ENCODE assay signal across 28 cellular contexts in the genomic region with DNA sequence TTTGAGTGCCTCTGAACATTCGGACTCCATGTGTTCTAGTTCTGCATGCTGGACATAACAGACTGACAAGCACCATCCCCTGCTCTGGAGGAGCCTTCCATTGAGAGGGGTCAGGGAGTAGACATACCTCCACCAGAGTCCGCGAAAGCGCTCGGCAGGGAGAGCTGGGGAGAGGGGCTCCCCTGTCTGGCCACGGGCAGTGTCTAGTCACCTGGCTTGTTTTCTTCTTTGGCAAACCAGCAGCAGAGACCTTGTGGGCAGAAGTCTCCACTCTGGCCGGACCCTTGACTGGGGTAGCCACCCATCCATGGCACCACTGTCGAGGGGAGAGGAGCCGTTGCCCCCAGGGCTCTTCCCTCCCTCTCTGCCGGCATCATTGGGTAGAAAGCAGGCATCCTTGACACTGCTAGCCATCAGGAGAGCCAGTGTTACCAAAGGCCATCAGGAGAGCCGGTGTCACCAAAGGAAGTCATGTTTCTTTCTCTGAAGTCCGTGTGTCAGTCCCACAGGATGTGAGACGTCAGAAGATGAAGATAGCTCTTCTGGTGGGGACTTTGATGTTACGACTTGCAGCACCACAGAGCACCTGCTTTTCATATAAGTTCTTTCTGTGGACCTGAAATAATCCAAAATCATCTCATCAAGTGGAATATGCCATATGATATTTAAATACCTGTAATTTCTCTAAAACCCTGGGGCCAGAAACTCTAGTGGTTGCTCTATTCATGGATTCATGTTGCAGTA.
A peak's percentile ranks its signal among the peaks of the same experiment; 100 is the strongest.
DNase-seq lines count a peak whose midpoint lies in the region; ATAC-seq and TF ChIP-seq lines count a peak whose summit lies in the region.
"Had no signal": no experiment of that assay in that cellular context is flagged by ENCODE, and none has a peak within 500 bp of the region (broad histone marks: within the 10 kb centered on the region; RNA-seq: fewer than 3 reads in every experiment).

No MANE protein-coding gene starts in this region.

- no peaks in the 10 kb centered on the region for H3K27me3 ChIP-seq in DND-41 (ENCODE audit: insufficient read depth, low read length, poor library complexity)
- H3K27me3 ChIP-seq in upper lobe of left lung = no peaks in the 10 kb centered on the region
- H3K27me3 ChIP-seq in smooth muscle cell (ENCODE audit: low read depth) = no peaks in the 10 kb centered on the region
- H3K27me3 ChIP-seq: ascending aorta, cardiac muscle cell, esophagus muscularis mucosa, foreskin keratinocyte, heart left ventricle, sigmoid colon, thyroid gland had no signal

- no peak overlapping the region for H3K9ac ChIP-seq in DND-41 (ENCODE audit: low read depth, low read length)
- no peak overlapping the region for H3K9ac ChIP-seq in smooth muscle cell (ENCODE audit: low read depth)

- ATAC-seq in DND-41 (ENCODE audit: insufficient read depth, low read depth) = 0 out of 3 replicates have a peak, but pooled peaks have one; percentile 42
- ATAC-seq in activated CD8-positive, alpha-beta T cell treated with anti-CD3 and anti-CD28 coated beads for 36 hours = peak; percentile 17
- ATAC-seq in sciatic nerve = no peak
- no peak for ATAC-seq in upper lobe of left lung (ENCODE audit: low FRiP score in 2 of 2)
- ATAC-seq: activated CD8-positive, alpha-beta memory T cell treated with anti-CD3 and anti-CD28 coated beads, Interleukin-2, amount 10 ng/mL, durations not matched to agents 7 days and 5 days; foreskin keratinocyte had no signal

- no peaks in the 10 kb centered on the region for H3K9me3 Mint-ChIP-seq in activated naive CD4-positive, alpha-beta T cell treated with anti-CD3 and anti-CD28 coated beads, Interleukin-2, amount 50 U/mL, for 24 hours
- peaks cover 5% of the 10 kb centered on the region for H3K9me3 Mint-ChIP-seq in activated CD8-positive, alpha-beta T cell treated with anti-CD3 and anti-CD28 coated beads for 36 hours
- H3K9me3 Mint-ChIP-seq: stimulated activated naive CD8-positive, alpha-beta T cell treated with anti-CD3 and anti-CD28 coated beads, Interleukin-15, Interleukin-2, amounts not matched to agents 100 ng/mL and 50 ng/mL, for 24 hours had no signal

- H3K27ac ChIP-seq in DND-41 (ENCODE audit: low read length) = no peak overlapping the region
- no peak overlapping the region for H3K27ac ChIP-seq in upper lobe of left lung
- H3K27ac ChIP-seq in smooth muscle cell (ENCODE audit: low read depth) = no peak overlapping the region
- H3K27ac ChIP-seq: ascending aorta, cardiac muscle cell, esophagus muscularis mucosa, foreskin keratinocyte, heart left ventricle, sigmoid colon, thyroid gland had no signal

- H3K4me2 ChIP-seq in DND-41 (ENCODE audit: insufficient read depth, low read length) = no peak overlapping the region
- no peak overlapping the region for H3K4me2 ChIP-seq in smooth muscle cell

- no peaks in the 10 kb centered on the region for H3K36me3 ChIP-seq in DND-41 (ENCODE audit: insufficient read depth, low read length)
- peaks cover 0 to 6% (median 0%) of the 10 kb centered on the region in 4 donors for H3K36me3 ChIP-seq in upper lobe of left lung
- H3K36me3 ChIP-seq in smooth muscle cell (ENCODE audit: low read depth) = no peaks in the 10 kb centered on the region
- H3K36me3 ChIP-seq: ascending aorta, cardiac muscle cell, HAP-1, sigmoid colon, thyroid gland had no signal

- peak overlapping the region; percentile 23 for H3K27ac Mint-ChIP-seq in activated naive CD4-positive, alpha-beta T cell treated with anti-CD3 and anti-CD28 coated beads, Interleukin-2, amount 50 U/mL, for 24 hours
- peak overlapping the region; percentile 25 for H3K27ac Mint-ChIP-seq in activated CD8-positive, alpha-beta T cell treated with anti-CD3 and anti-CD28 coated beads for 36 hours
- H3K27ac Mint-ChIP-seq: activated CD8-positive, alpha-beta memory T cell treated with anti-CD3 and anti-CD28 coated beads, Interleukin-2, amount 10 ng/mL, durations not matched to agents 7 days and 5 days; activated naive CD8-positive, alpha-beta T cell; activated T-helper 1 cell treated with anti-CD3 and anti-CD28 coated beads, Interleukin-12 subunit alpha, Interleukin-12 subunit beta, Interleukin-2, Interleukin-4 antibody, amounts not matched to agents 30 ng/mL and 10 ng/mL and 1 ng/mL, durations not matched to agents 14 hours and 24 hours and 36 hours; progenitor cell of endocrine pancreas; stimulated activated naive CD8-positive, alpha-beta T cell treated with anti-CD3 and anti-CD28 coated beads, Interleukin-15, Interleukin-2, amounts not matched to agents 100 ng/mL and 50 ng/mL, for 24 hours had no signal

- peaks cover 11% of the 10 kb centered on the region for H3K36me3 Mint-ChIP-seq in activated naive CD4-positive, alpha-beta T cell treated with anti-CD3 and anti-CD28 coated beads, Interleukin-2, amount 50 U/mL, for 24 hours
- H3K36me3 Mint-ChIP-seq in activated CD8-positive, alpha-beta T cell treated with anti-CD3 and anti-CD28 coated beads for 36 hours (ENCODE audit: low read depth) = peaks cover 14% of the 10 kb centered on the region

- H3K79me2 ChIP-seq in DND-41 (ENCODE audit: insufficient read depth, low read length) (peaks cover 9% of the 10 kb centered on the region), smooth muscle cell (ENCODE audit: low read depth) (no peaks in the 10 kb centered on the region)

- no peak for TF ChIP-seq POLR2A in upper lobe of left lung (IDR thresholded peaks at IDR 0.05)

- intact Hi-C loops in activated CD8-positive, alpha-beta T cell treated with anti-CD3 and anti-CD28 coated beads for 36 hours (cut with micrococcal nuclease) = no loop called here
- intact Hi-C loops in sciatic nerve (cut with DNase I) = no loop called here

- no peak overlapping the region for H3K4me3 ChIP-seq in DND-41 (ENCODE audit: low read depth in 1 of 2, low read length in 2 of 2)
- no peak overlapping the region for H3K4me3 ChIP-seq in upper lobe of left lung
- H3K4me3 ChIP-seq in smooth muscle cell = no peak overlapping the region
- H3K4me3 ChIP-seq: ascending aorta, cardiac muscle cell, esophagus muscularis mucosa, HAP-1, heart left ventricle, lung, sigmoid colon, thyroid gland had no signal

- CTCF ChIA-PET in activated CD8-positive, alpha-beta T cell treated with anti-CD3 and anti-CD28 coated beads for 36 hours (lab: Charles Lee) = no interaction called here

- H3K4me1 ChIP-seq in DND-41 (ENCODE audit: insufficient read depth, low read length) (no peaks in the 10 kb centered on the region), upper lobe of left lung (no peaks in the 10 kb centered on the region), smooth muscle cell (ENCODE audit: low read depth) (peaks cover 6% of the 10 kb centered on the region)
- H3K4me1 ChIP-seq: ascending aorta, esophagus muscularis mucosa, foreskin keratinocyte, heart left ventricle, sigmoid colon, thyroid gland had no signal

- H3F3A ChIP-seq in smooth muscle cell (ENCODE audit: low read depth) = no peaks in the 10 kb centered on the region

- H3K4me1 Mint-ChIP-seq in activated naive CD4-positive, alpha-beta T cell treated with anti-CD3 and anti-CD28 coated beads, Interleukin-2, amount 50 U/mL, for 24 hours = peaks cover 33% of the 10 kb centered on the region
- H3K4me1 Mint-ChIP-seq in activated CD8-positive, alpha-beta T cell treated with anti-CD3 and anti-CD28 coated beads for 36 hours (ENCODE audit: low read depth) = peaks cover 23% of the 10 kb centered on the region
- H3K4me1 Mint-ChIP-seq: activated CD8-positive, alpha-beta memory T cell treated with anti-CD3 and anti-CD28 coated beads, Interleukin-2, amount 10 ng/mL, durations not matched to agents 7 days and 5 days had no signal

- no peak for TF ChIP-seq EP300 in upper lobe of left lung (IDR thresholded peaks at IDR 0.05)

- no peaks in the 10 kb centered on the region for H3K27me3 Mint-ChIP-seq in activated naive CD4-positive, alpha-beta T cell treated with anti-CD3 and anti-CD28 coated beads, Interleukin-2, amount 50 U/mL, for 24 hours
- no peaks in the 10 kb centered on the region for H3K27me3 Mint-ChIP-seq in activated CD8-positive, alpha-beta T cell treated with anti-CD3 and anti-CD28 coated beads for 36 hours
- H3K27me3 Mint-ChIP-seq: activated CD8-positive, alpha-beta memory T cell treated with anti-CD3 and anti-CD28 coated beads, Interleukin-2, amount 10 ng/mL, durations not matched to agents 7 days and 5 days; activated naive CD8-positive, alpha-beta T cell; progenitor cell of endocrine pancreas; stimulated activated naive CD8-positive, alpha-beta T cell treated with anti-CD3 and anti-CD28 coated beads, Interleukin-15, Interleukin-2, amounts not matched to agents 100 ng/mL and 50 ng/mL, for 24 hours had no signal

- H2AFZ ChIP-seq in DND-41 (ENCODE audit: low read depth, low read length) = no peak overlapping the region
- no peak overlapping the region for H2AFZ ChIP-seq in smooth muscle cell (ENCODE audit: low read depth)

- POLR2A ChIA-PET in activated CD8-positive, alpha-beta T cell treated with anti-CD3 and anti-CD28 coated beads for 36 hours (lab: Charles Lee) = no interaction called here

- H3K4me3 Mint-ChIP-seq in activated naive CD4-positive, alpha-beta T cell treated with anti-CD3 and anti-CD28 coated beads, Interleukin-2, amount 50 U/mL, for 24 hours = no peak overlapping the region
- H3K4me3 Mint-ChIP-seq in activated CD8-positive, alpha-beta T cell treated with anti-CD3 and anti-CD28 coated beads for 36 hours = no peak overlapping the region
- H3K4me3 Mint-ChIP-seq: activated CD8-positive, alpha-beta memory T cell treated with anti-CD3 and anti-CD28 coated beads, Interleukin-2, amount 10 ng/mL, durations not matched to agents 7 days and 5 days; activated naive CD8-positive, alpha-beta T cell; activated T-helper 1 cell treated with anti-CD3 and anti-CD28 coated beads, Interleukin-12 subunit alpha, Interleukin-12 subunit beta, Interleukin-2, Interleukin-4 antibody, amounts not matched to agents 30 ng/mL and 10 ng/mL and 1 ng/mL, durations not matched to agents 14 hours and 24 hours and 36 hours; stimulated activated naive CD8-positive, alpha-beta T cell treated with anti-CD3 and anti-CD28 coated beads, Interleukin-15, Interleukin-2, amounts not matched to agents 100 ng/mL and 50 ng/mL, for 24 hours had no signal

- 85 to 94% methylated on average over 13 to 14 of the region's 14 CpGs for WGBS in upper lobe of left lung, 2 donors
- 96% methylated on average over 14 of the region's 14 CpGs for WGBS in smooth muscle cell (ENCODE audit: low lambda C conversion rate)

- H4K20me1 ChIP-seq in DND-41 (ENCODE audit: insufficient read depth, low read length) (peaks cover 10% of the 10 kb centered on the region; the same call in 1 of the 2 replicates), smooth muscle cell (ENCODE audit: low read depth) (peaks cover 34% of the 10 kb centered on the region)

- no peaks in the 10 kb centered on the region for H3K9me3 ChIP-seq in DND-41 (ENCODE audit: insufficient read depth, low read length, severe bottlenecking)
- H3K9me3 ChIP-seq in upper lobe of left lung = no peaks in the 10 kb centered on the region
- no peaks in the 10 kb centered on the region for H3K9me3 ChIP-seq in smooth muscle cell (replicated peaks; ENCODE audit: low read depth)
- H3K9me3 ChIP-seq: ascending aorta, esophagus muscularis mucosa, HAP-1, heart left ventricle, thyroid gland had no signal

- TF ChIP-seq CTCF in DND-41 (IDR thresholded peaks at IDR 0.05; ENCODE audit: borderline replicate concordance, extremely low read depth, low read length, poor library complexity, severe bottlenecking) (no peak), upper lobe of left lung (IDR thresholded peaks at IDR 0.05) (no peak), smooth muscle cell (IDR thresholded peaks at IDR 0.05; ENCODE audit: borderline replicate concordance, insufficient read depth, poor library complexity, severe bottlenecking) (no peak)
- TF ChIP-seq CTCF in activated CD8-positive, alpha-beta T cell treated with anti-CD3 and anti-CD28 coated beads for 36 hours (IDR thresholded peaks at IDR 0.05) = no peak

- no peak for DNase-seq in activated naive CD4-positive, alpha-beta T cell treated with Interleukin-2 at 50 U/mL for 16 hours
- DNase-seq in DND-41 (no peak), sciatic nerve (ENCODE audit: low spot score) (peak; percentile 39), upper lobe of left lung (no peak), smooth muscle cell (lab: John Stamatoyannopoulos, UW; ENCODE audit: unreplicated experiment) (no peak)
- no peak for DNase-seq in activated CD8-positive, alpha-beta T cell treated with anti-CD3 and anti-CD28 coated beads for 36 hours
- DNase-seq in stimulated activated CD4-positive, alpha-beta T cell treated with anti-CD3 and anti-CD28 coated beads, Interleukin-1b, Interleukin-23, amount 100 ng/mL, for 48 hours = no peak
- DNase-seq: activated CD4-positive, alpha-beta T cell treated with anti-CD3 and anti-CD28 coated beads for 4 hours; activated CD8-positive, alpha-beta memory T cell treated with anti-CD3 and anti-CD28 coated beads, Interleukin-2, amount 10 ng/mL, durations not matched to agents 7 days and 5 days; cortex of kidney; foreskin keratinocyte; heart left ventricle; IMR-90; NCI-H1105; NCI-H187 treated with DMSO at 0.1 percent for 48 hours; NK-92 treated with Interleukin-12 subunit alpha and Interleukin-12 subunit beta, amount 100 ng/mL, for 24 hours; sigmoid colon; thyroid gland had no signal

Comparison
In these comparisons a context has a peak if more than half of its experiments do, and no peak if none do; other contexts are left out.
1. ATAC-seq: peak in DND-41 (single experiment) and activated CD8-positive, alpha-beta T cell treated with anti-CD3 and anti-CD28 coated beads for 36 hours (single experiment); none in sciatic nerve (single experiment) and upper lobe of left lung (0 of 2).